9 cellular contexts compared by ENCODE assay signal in genomic region chr11:35179466-35180135, GRCh38. TPM values are rescaled to one million over a fixed set of nuclear protein-coding genes. Genes with fewer than 3 reads are reported as not detected.
DNase-seq lines count a peak whose midpoint lies in the region; ATAC-seq, FAIRE-seq and TF ChIP-seq lines count a peak whose summit lies in the region.
"Had no signal": no experiment of that assay in that cellular context is flagged by ENCODE, and none has a peak within 500 bp of the region (broad histone marks: within the 10 kb centered on the region; RNA-seq: fewer than 3 reads in every experiment).

No MANE protein-coding gene starts in this region.

- H3K4me3 ChIP-seq in CD8-positive, alpha-beta T cell (ENCODE audit: low read depth, low read length): no peak overlapping the region
- H3K4me3 ChIP-seq in Panc1 (ENCODE audit: low read depth in 2 of 2, low read length in 2 of 2) (no peak overlapping the region), H1 (ENCODE audit: extremely low read depth in 1 of 4, insufficient read depth in 2 of 4, low read depth in 3 of 4, low read length in 4 of 4) (no peak overlapping the region), parathyroid adenoma (ENCODE audit: low read depth, low read length) (no peak overlapping the region)

- H3K56ac ChIP-seq in H1 (replicated peaks; ENCODE audit: insufficient read length, low read depth, low read length): no peak overlapping the region

- no peaks in the 10 kb centered on the region for H3K79me1 ChIP-seq in H1 (ENCODE audit: low read depth, low read length)

- peaks cover 90% of the 10 kb centered on the region for H3K4me1 Mint-ChIP-seq in CD8-positive, alpha-beta T cell (ENCODE audit: low read depth)

- no peaks in the 10 kb centered on the region for H3K23me2 ChIP-seq in H1 (ENCODE audit: low read depth, low read length)

- no peak for TF ChIP-seq EP300 in H1 (IDR thresholded peaks at IDR 0.05; ENCODE audit: borderline replicate concordance in 1 of 2, low read depth in 2 of 2, low read length in 2 of 2)

- H2BK120ac ChIP-seq in H1 (replicated peaks; ENCODE audit: low read depth, low read length): no peak overlapping the region

- H3K27ac ChIP-seq in CD8-positive, alpha-beta T cell (ENCODE audit: low read depth, low read length): peak overlapping the region; percentile 32
- H3K27ac ChIP-seq in Panc1 (ENCODE audit: low read length): peak overlapping the region; percentile 87
- H3K27ac ChIP-seq in H1 (ENCODE audit: low read depth, low read length): no peak overlapping the region
- no peak overlapping the region for H3K27ac ChIP-seq in parathyroid adenoma
- H3K27ac ChIP-seq: KMS-11 had no signal

- H3K9ac ChIP-seq in H1 (replicated peaks in 1 of 4; ENCODE audit: extremely low read depth in 1 of 4, low read depth in 3 of 4, low read length in 3 of 4) (no peak overlapping the region), parathyroid adenoma (no peak overlapping the region)
- H3K9ac ChIP-seq: KMS-11 had no signal

- no peaks in the 10 kb centered on the region for H3K27me3 Mint-ChIP-seq in CD8-positive, alpha-beta T cell (ENCODE audit: low read depth)

- no peak overlapping the region for H2BK20ac ChIP-seq in H1 (ENCODE audit: low read length)

- no peak overlapping the region for H3K4me2 ChIP-seq in H1 (ENCODE audit: insufficient read depth in 1 of 2, low read depth in 2 of 2, low read length in 2 of 2)
- no peak overlapping the region for H3K4me2 ChIP-seq in parathyroid adenoma (ENCODE audit: low read length)
- H3K4me2 ChIP-seq: KMS-11 had no signal

- no peak for TF ChIP-seq POLR2A in H1 (IDR thresholded peaks at IDR 0.05; ENCODE audit: control extremely low read depth in 1 of 2, low read depth in 2 of 2, low read length in 2 of 2)

- no peaks in the 10 kb centered on the region for H3K27me3 ChIP-seq in CD8-positive, alpha-beta T cell (ENCODE audit: insufficient read depth, low read length)
- H3K27me3 ChIP-seq in Panc1 (ENCODE audit: control insufficient read depth, insufficient read depth, low read length) (no peaks in the 10 kb centered on the region), H1 (replicated peaks in 1 of 4; ENCODE audit: control insufficient read depth in 3 of 4, extremely low read depth in 1 of 4, insufficient read depth in 3 of 4, low read length in 3 of 4) (no peaks in the 10 kb centered on the region), parathyroid adenoma (ENCODE audit: control insufficient read depth, insufficient read depth, low read length) (no peaks in the 10 kb centered on the region)

- BruUV-seq in Panc1 (replicated peaks; lab: Mats Ljungman, UMichigan): no TSS peak

- no peaks in the 10 kb centered on the region for H3K9me3 ChIP-seq in CD8-positive, alpha-beta T cell (ENCODE audit: low read length)
- H3K9me3 ChIP-seq in Panc1 (ENCODE audit: control insufficient read depth, insufficient read depth, low read depth, low read length) (no peaks in the 10 kb centered on the region), H1 (ENCODE audit: insufficient read depth in 2 of 2, low read depth in 1 of 2, low read length in 1 of 2) (no peaks in the 10 kb centered on the region), parathyroid adenoma (ENCODE audit: control insufficient read depth, low read length) (no peaks in the 10 kb centered on the region)

- H4K8ac ChIP-seq in H1 (ENCODE audit: extremely low read depth, insufficient read depth, low read length): no peak overlapping the region

- no peaks in the 10 kb centered on the region for H4K20me1 ChIP-seq in H1 (replicated peaks in 1 of 2; ENCODE audit: control insufficient read depth in 1 of 2, insufficient read depth in 2 of 2, low read length in 2 of 2)

- H3K36me3 ChIP-seq in CD8-positive, alpha-beta T cell (ENCODE audit: insufficient read depth, low read length): peaks cover 44% of the 10 kb centered on the region
- peaks cover 56% of the 10 kb centered on the region for H3K36me3 ChIP-seq in Panc1 (ENCODE audit: control insufficient read depth, insufficient read depth, low read length)
- no peaks in the 10 kb centered on the region for H3K36me3 ChIP-seq in H1 (ENCODE audit: control insufficient read depth in 2 of 4, insufficient read depth in 4 of 4, low read length in 3 of 4)
- H3K36me3 ChIP-seq in parathyroid adenoma (ENCODE audit: control insufficient read depth, insufficient read depth, low read length): no peaks in the 10 kb centered on the region

- ATAC-seq in CD8-positive, alpha-beta T cell: no peak
- peak; percentile 10; the same call in 1 of the 2 replicates for ATAC-seq in Panc1

- H2BK5ac ChIP-seq in H1 (ENCODE audit: low read depth, low read length): no peak overlapping the region

- H2AK5ac ChIP-seq in H1 (ENCODE audit: low read depth, low read length): no peak overlapping the region

- DNase-seq in CD8-positive, alpha-beta T cell: no peak
- DNase-seq in Panc1 (ENCODE audit: low read depth, low spot score) (no peak), H1 (ENCODE audit: low read depth in 1 of 2, low spot score in 2 of 2) (no peak), OCI-M2 (lab: John Stamatoyannopoulos, UW; ENCODE audit: unreplicated experiment) (no peak), NCI-H187 (lab: John Stamatoyannopoulos, UW) (no peak), 8988T (no peak)
- DNase-seq in activated CD8-positive, alpha-beta memory T cell treated with anti-CD3 and anti-CD28 coated beads for 24 hours: no peak

- H3K4me1 ChIP-seq in CD8-positive, alpha-beta T cell (ENCODE audit: insufficient read depth, low read length): peaks cover 89% of the 10 kb centered on the region
- H3K4me1 ChIP-seq in Panc1 (ENCODE audit: control insufficient read depth, insufficient read depth, low read length) (peaks cover 91% of the 10 kb centered on the region), H1 (replicated peaks in 1 of 4; ENCODE audit: control insufficient read depth in 3 of 4, insufficient read depth in 4 of 4, low read length in 3 of 4) (peaks cover 3 to 14% (median 5%) of the 10 kb centered on the region in 4 experiments; a peak in 5 of 7 replicates), parathyroid adenoma (peaks cover 5% of the 10 kb centered on the region)

- peak overlapping the region; percentile 13 for H3K4me3 Mint-ChIP-seq in CD8-positive, alpha-beta T cell

- peak overlapping the region; percentile 89 for H3K27ac Mint-ChIP-seq in CD8-positive, alpha-beta T cell

- no peak for FAIRE-seq in H1 (lab: Jason Lieb, UNC)

- H3K18ac ChIP-seq in H1 (ENCODE audit: extremely low read depth, low read length): no peak overlapping the region

- no peak overlapping the region for H4K5ac ChIP-seq in H1 (ENCODE audit: insufficient read length, low read depth, low read length)

- H3K36me3 Mint-ChIP-seq in CD8-positive, alpha-beta T cell: peaks cover 86% of the 10 kb centered on the region

- H3K14ac ChIP-seq in H1 (ENCODE audit: insufficient read length): no peak overlapping the region

- no peak overlapping the region for H3K23ac ChIP-seq in H1 (ENCODE audit: insufficient read length)

- POLR2A ChIA-PET in CD8-positive, alpha-beta T cell (lab: Charles Lee): interaction anchor here (0.7 to 13.9 kb wide), 6 partner anchors 8 to 132 kb away, joined by 3 to 203 read pairs (median 4); partner anchors contain the start of gene CD44
- POLR2A ChIA-PET in Panc1 (lab: Charles Lee): interaction anchor here (0.9 kb wide), 1 partner anchor 10 kb away, joined by 5 read pairs; no protein-coding TSS in a partner anchor
- POLR2A ChIA-PET in H1 (lab: Charles Lee; ENCODE audit: partially characterized antibody): no interaction called here

- in situ Hi-C loops in Panc1 (cut with HindIII; ENCODE audit: low pct_unique_long_range_greater_than_20kb, low sequenced_read_pairs): no loop called here

- 0 out of 2 replicates have a peak overlapping the region, but pooled peaks have one; percentile 19 for H2BK12ac ChIP-seq in H1 (ENCODE audit: low read depth, low read length)

- H4K91ac ChIP-seq in H1 (replicated peaks; ENCODE audit: insufficient read length, low read length): no peak overlapping the region

- no peak for TF ChIP-seq CTCF in CD8-positive, alpha-beta T cell (IDR thresholded peaks at IDR 0.05)
- TF ChIP-seq CTCF in Panc1 (IDR thresholded peaks at IDR 0.05) (no peak), H1 (IDR thresholded peaks at IDR 0.05; ENCODE audit: control extremely low read depth in 1 of 3, insufficient read depth in 1 of 3, low read depth in 1 of 3, low read length in 3 of 3) (no peak), parathyroid adenoma (IDR thresholded peaks at IDR 0.05) (no peak)

- CTCF ChIA-PET in CD8-positive, alpha-beta T cell (lab: Charles Lee): interaction anchor here (0.7 to 5.3 kb wide), 9 partner anchors 10 to 212 kb away, joined by 3 to 80 read pairs (median 7); partner anchors contain the start of gene CD44
- CTCF ChIA-PET in Panc1 (lab: Charles Lee): interaction anchor here (0.6 kb wide), 1 partner anchor 241 kb away, joined by 3 read pairs; no protein-coding TSS in a partner anchor
- CTCF ChIA-PET in H1 (lab: Charles Lee; ENCODE audit: partially characterized antibody): interaction anchor here (0.7 to 2.6 kb wide), 4 partner anchors 11 to 28 kb away, joined by 3 to 11 read pairs (median 4); no protein-coding TSS in a partner anchor

- no peak for TF ChIP-seq RAD21 in H1 (IDR thresholded peaks at IDR 0.05 in 1 of 2, conservative IDR thresholded peaks at IDR 0.05 in 1 of 2; ENCODE audit: low read depth in 2 of 2, low read length in 2 of 2)

- no peak overlapping the region for H2BK15ac ChIP-seq in H1 (ENCODE audit: low read length)

- H3K79me2 ChIP-seq in H1 (ENCODE audit: control insufficient read depth in 1 of 2, insufficient read depth in 2 of 2, low read length in 2 of 2) (no peaks in the 10 kb centered on the region), parathyroid adenoma (no peaks in the 10 kb centered on the region)

- intact Hi-C loops in CD8-positive, alpha-beta T cell (cut with DNase I, micrococcal nuclease): loop anchor here in 1 of 2 experiments (2.0 to 5.0 kb wide), 3 partner anchors 15 to 128 kb away; no protein-coding TSS in a partner anchor
- intact Hi-C loops in Panc1 (cut with micrococcal nuclease; ENCODE audit: unreplicated experiment): no loop called here

- H3K9me3 Mint-ChIP-seq in CD8-positive, alpha-beta T cell: no peaks in the 10 kb centered on the region

- 94% methylated on average over 2 of the region's 2 CpGs; no CpG with 5 or more reads in 1 of the 2 experiments for WGBS in H1 (ENCODE audit: extremely low coverage in 1 of 2, insufficient coverage in 1 of 2, insufficient read length in 1 of 2, insufficient replicate concordance in 2 of 2, low coverage in 1 of 2, low lambda C conversion rate in 2 of 2, missing lambda C conversion rate in 1 of 2), 2 experiments

- no peak overlapping the region for H2AFZ ChIP-seq in H1 (ENCODE audit: low read length)
- H2AFZ ChIP-seq in parathyroid adenoma: peak overlapping the region; percentile 15

- no peak overlapping the region for H3K4ac ChIP-seq in H1 (replicated peaks; ENCODE audit: insufficient read length, low read depth, low read length)

RNA-seq across cellular contexts. Expression of gene CD44, which starts 40.6 kb away (rescaled TPM):
- 1,000 to 10,000 TPM; 1,070 to 1,104 TPM for total RNA-seq in CD8-positive, alpha-beta T cell
- 1,819 TPM for total RNA-seq in Panc1 (2021; ENCODE audit: unreplicated experiment)
- 1,270 TPM for polyA plus RNA-seq in Panc1 (2012; ENCODE audit: insufficient read length)
- 11.8 and 13.4 TPM in 2 replicates for total RNA-seq in H1 (2021; fragmentation: NEBNext Ultra II Directional; extraction: Animal tissue kit (Norgen Biotek cat#: 25700))
- polyA plus RNA-seq in H1 (2011; rRNA removed): 9.9 and 13.7 TPM in 2 replicates
- polyA plus RNA-seq in H1 (2011; cell fraction: cytosol; rRNA removed): 8.9 TPM
- 13.7 TPM for polyA plus RNA-seq in H1 (2011; cell fraction: nucleus; rRNA removed)
- 10.0 to 13.9 TPM (median 12.5 TPM) in 4 replicates for polyA plus RNA-seq in H1 (2012, experiment 1 of 2)
- polyA plus RNA-seq in H1 (2012, experiment 2 of 2): 4.9 TPM
- 18.4 TPM for polyA plus RNA-seq in H1 (2013, experiment 1 of 2)
- 22.9 TPM for polyA plus RNA-seq in H1 (2013, experiment 2 of 2)
- polyA minus RNA-seq in H1 (2011; rRNA and poly(A)+ RNA removed): 18.6 and 28.2 TPM in 2 replicates
- polyA minus RNA-seq in H1 (2011; cell fraction: cytosol; rRNA and poly(A)+ RNA removed): 9.8 TPM
- 25.2 TPM for polyA minus RNA-seq in H1 (2011; cell fraction: nucleus; rRNA and poly(A)+ RNA removed)

Comparison
In these comparisons a context has a peak if more than half of its experiments do, and no peak if none do; other contexts are left out.
1. H3K27ac ChIP-seq: peak in CD8-positive, alpha-beta T cell (single experiment) and Panc1 (single experiment); none in H1 (single experiment) and parathyroid adenoma (single experiment).
2. RNA of gene CD44, which starts 40.6 kb away (total RNA-seq): 1,819 TPM in Panc1 (single experiment) and 1,070 to 1,104 TPM in CD8-positive, alpha-beta T cell; 11.8 to 13.4 TPM in H1; every median in the first group is over 10 times any median in the second.